ENCODE assay signal across 8 cellular contexts in the genomic region with DNA sequence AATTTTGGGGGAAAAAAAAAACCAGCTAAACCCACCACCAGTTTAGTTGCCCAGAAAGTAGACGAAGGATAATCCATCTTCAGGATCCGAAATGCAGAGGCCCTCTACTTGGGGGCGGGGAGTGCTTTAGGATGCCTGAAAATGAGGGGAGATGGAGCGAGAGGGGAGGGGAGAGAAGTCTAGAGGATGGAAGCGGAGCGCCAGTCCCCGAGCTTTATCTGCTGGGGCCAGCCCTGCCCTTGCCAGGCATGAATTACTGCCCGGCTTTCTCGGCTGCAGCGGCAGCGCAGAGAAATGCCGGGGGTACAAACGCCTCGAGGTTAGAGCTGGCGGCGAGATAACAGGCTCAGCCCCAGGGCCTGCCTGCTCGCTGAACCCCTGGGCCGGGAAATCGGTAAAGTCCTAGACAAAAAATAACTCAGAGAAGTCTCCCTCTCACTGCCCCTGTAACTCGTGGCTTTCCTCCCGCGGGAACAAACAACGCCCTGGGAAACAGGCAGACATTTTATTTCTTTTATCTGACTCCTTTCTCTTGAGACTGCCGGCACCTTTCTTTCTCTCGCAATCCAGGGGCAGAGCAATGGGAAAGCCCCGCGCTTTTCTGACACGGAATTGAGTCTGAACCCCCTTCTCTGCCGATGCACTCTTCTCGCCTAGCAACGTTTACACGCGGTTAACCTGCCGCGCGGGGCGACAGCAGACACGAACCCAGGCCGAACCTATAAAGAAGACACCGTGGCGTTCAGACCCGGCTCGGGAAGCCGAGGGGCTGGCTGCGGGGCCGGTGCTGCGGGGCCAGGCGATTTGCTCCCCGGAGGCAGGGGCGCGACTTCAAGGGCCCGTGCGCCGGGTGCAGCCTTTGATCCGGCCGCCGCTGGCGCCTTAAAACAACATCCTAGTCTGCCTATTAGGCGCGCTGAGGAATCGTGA. TPM values are rescaled to one million over a fixed set of nuclear protein-coding genes. Genes with fewer than 3 reads are reported as not detected.
DNase-seq lines count a peak whose midpoint lies in the region; ATAC-seq and TF ChIP-seq lines count a peak whose summit lies in the region.

No MANE protein-coding gene starts in this region.

- H3K27me3 ChIP-seq in gastrocnemius medialis: peaks cover 86 to 93% (median 92%) of the 10 kb centered on the region in 3 donors

- H3K4me1 ChIP-seq in gastrocnemius medialis: peaks cover 4 to 34% of the 10 kb centered on the region in 2 donors

- H3K9me3 ChIP-seq in gastrocnemius medialis: no peaks in the 10 kb centered on the region

- peak in 1 of 4 experiments; percentile 23 for ATAC-seq in T-cell (replicated peaks in 1 of 4)
- ATAC-seq in gastrocnemius medialis: no peak

- H3K36me3 ChIP-seq in gastrocnemius medialis: no peaks in the 10 kb centered on the region

- TF ChIP-seq CTCF in fibroblast of the aortic adventitia (IDR thresholded peaks at IDR 0.05; ENCODE audit: insufficient read depth, low read length): no peak
- TF ChIP-seq CTCF in gastrocnemius medialis (IDR thresholded peaks at IDR 0.05 in 4 of 5, conservative IDR thresholded peaks at IDR 0.05 in 1 of 5): no peak

- POLR2A ChIA-PET in T-cell (lab: Charles Lee): no interaction called here

- no peak overlapping the region for H3K27ac ChIP-seq in gastrocnemius medialis

- peak overlapping the region; percentile 39 to 77 (median 67) for H3K4me3 Mint-ChIP-seq in T-cell

- in situ Hi-C loops in gastrocnemius medialis (cut with MboI; ENCODE audit: low sequenced_read_pairs in 4 of 4): no loop called here

- DNase-seq in NCI-H1092 treated with DMSO at 0.1 percent for 48 hours (lab: John Stamatoyannopoulos, UW) (peak; percentile 74), NCI-H1092 (lab: John Stamatoyannopoulos, UW) (no peak), T-cell (no peak), fibroblast of the aortic adventitia (ENCODE audit: low read depth) (no peak), gastrocnemius medialis (no peak), HCEC 1CT (no peak), NCI-H446 treated with DMSO at 0.1 percent for 48 hours (lab: John Stamatoyannopoulos, UW) (no peak)
- DNase-seq in activated CD8-positive, alpha-beta memory T cell treated with anti-CD3 and anti-CD28 coated beads, Interleukin-2, amount 50 U/mL, for 48 hours: no peak

- H3K9me3 Mint-ChIP-seq in T-cell: no peaks in the 10 kb centered on the region

- TF ChIP-seq POLR2A in gastrocnemius medialis (IDR thresholded peaks at IDR 0.05): no peak

- H3K4me3 ChIP-seq in fibroblast of the aortic adventitia (ENCODE audit: low read depth, low read length) (peak overlapping the region; percentile 9), gastrocnemius medialis (peak overlapping the region; percentile 6 to 57 (median 34))

- no peak overlapping the region for H3K27ac Mint-ChIP-seq in T-cell

- peaks cover 49 to 54% (median 52%) of the 10 kb centered on the region in 3 donors for H3K4me1 Mint-ChIP-seq in T-cell

- H3K36me3 Mint-ChIP-seq in T-cell: no peaks in the 10 kb centered on the region

- CTCF ChIA-PET in T-cell (lab: Charles Lee): interaction anchor here in 1 of 2 donors (0.7 kb wide), 1 partner anchor 272 kb away, joined by 5 read pairs; no protein-coding TSS in a partner anchor

- H3K27me3 Mint-ChIP-seq in T-cell: peaks cover 59 to 80% of the 10 kb centered on the region in 2 donors

- intact Hi-C loops in gastrocnemius medialis (cut with DNase I; ENCODE audit: low total_unique reads): no loop called here

RNA-seq across cellular contexts. Expression of gene MSX1, which starts 3.1 kb away (rescaled TPM):
- total RNA-seq in T-cell (not detected), fibroblast of the aortic adventitia (ENCODE audit: low replicate concordance) (4.3 and 17.6 TPM in 2 replicates), gastrocnemius medialis (1 to 10 TPM; 1.2 to 4.4 (median 2.5) TPM)
